ENCODE assay signal across 8 cellular contexts in the genomic region with DNA sequence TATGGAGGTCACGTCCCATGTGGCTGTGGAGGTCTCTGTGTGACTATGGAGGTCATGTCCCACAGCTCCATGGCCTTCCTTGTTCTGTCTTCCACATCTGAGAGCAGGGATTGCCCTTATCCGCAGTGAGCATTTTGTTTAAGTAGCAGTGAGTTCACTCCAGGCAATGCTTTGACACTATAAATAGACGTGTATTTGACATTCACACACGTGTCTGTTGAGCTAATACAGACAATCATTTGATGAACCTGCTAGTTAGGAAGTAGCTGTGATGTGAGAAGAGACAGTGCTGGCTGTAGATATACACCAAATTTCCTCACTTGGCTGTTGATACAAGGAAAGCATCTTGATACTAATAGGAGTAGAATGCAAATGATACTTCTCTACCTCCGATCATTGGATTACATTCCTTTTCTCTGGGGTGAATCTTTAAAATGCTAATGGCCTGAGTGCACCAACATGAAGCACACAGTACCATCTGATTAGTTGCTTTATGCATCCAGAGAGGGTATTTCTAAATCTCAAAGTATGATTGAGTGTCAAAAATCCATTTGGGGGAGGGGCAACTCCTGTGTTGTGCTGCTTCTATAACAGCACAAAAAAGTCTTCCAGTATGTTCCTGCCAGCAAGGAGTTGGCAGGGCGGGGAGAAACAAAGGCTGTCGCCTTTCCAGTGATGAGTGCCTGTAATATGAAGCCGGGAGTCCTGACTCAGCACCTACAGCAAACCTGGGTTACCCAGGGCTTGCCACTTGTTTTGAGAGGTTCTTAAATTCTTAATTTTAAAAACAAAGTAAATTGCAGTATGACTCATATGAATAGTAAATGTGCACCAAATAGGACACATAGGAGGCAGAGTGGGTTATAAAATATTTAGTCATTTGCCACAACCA. TPM values are rescaled to one million over a fixed set of nuclear protein-coding genes. Genes with fewer than 3 reads are reported as not detected.
DNase-seq lines count a peak whose midpoint lies in the region; ATAC-seq, FAIRE-seq and TF ChIP-seq lines count a peak whose summit lies in the region.

No MANE protein-coding gene starts in this region.

- no peak overlapping the region for H3K14ac ChIP-seq in H9 (ENCODE audit: insufficient read depth, low read length)

- H3K27me3 ChIP-seq in H9 (ENCODE audit: insufficient read depth, low read length) (no peaks in the 10 kb centered on the region), SK-N-SH (ENCODE audit: insufficient read depth) (no peaks in the 10 kb centered on the region), heart right ventricle (no peaks in the 10 kb centered on the region), small intestine (ENCODE audit: control insufficient read depth in 2 of 2, insufficient read depth in 2 of 2, low read length in 2 of 2) (no peaks in the 10 kb centered on the region)

- no peak overlapping the region for H3T11ph ChIP-seq in H9 (ENCODE audit: low read length)

- H3K36me3 ChIP-seq in SK-N-SH (replicated peaks in 1 of 2; ENCODE audit: control insufficient read depth in 1 of 2, insufficient read depth in 2 of 2, low read length in 1 of 2) (peaks cover 25 to 28% of the 10 kb centered on the region in 2 experiments), heart right ventricle (peaks cover 0 to 54% (median 0%) of the 10 kb centered on the region in 9 donors), small intestine (ENCODE audit: control insufficient read depth in 2 of 2, insufficient read depth in 2 of 2, low read length in 2 of 2) (peaks cover 2% of the 10 kb centered on the region in 2 donors)

- no peak overlapping the region for H3K23ac ChIP-seq in H9 (ENCODE audit: insufficient read length, low read depth, low read length)

- H2BK5ac ChIP-seq in H9 (ENCODE audit: insufficient read length, low read length) = no peak overlapping the region

- no peak overlapping the region for H4K8ac ChIP-seq in H9 (replicated peaks; ENCODE audit: insufficient read length, low read depth, low read length)

- H3K18ac ChIP-seq in H9 (ENCODE audit: insufficient read length, low read depth, low read length) = no peak overlapping the region

- WGBS in H9 (ENCODE audit: extremely low coverage, insufficient read length, low lambda C conversion rate) = no CpG with 5 or more reads among the region's 8 CpGs
- WGBS in SK-N-SH (ENCODE audit: low lambda C conversion rate) = 56% methylated on average over 8 of the region's 8 CpGs
- WGBS in heart right ventricle, 2 donors = 26 to 39% methylated on average over 8 of the region's 8 CpGs
- WGBS in small intestine, 3 donors = 37 to 48% (median 40%) methylated on average over 8 of the region's 8 CpGs

- no peak overlapping the region for H2BK15ac ChIP-seq in H9 (ENCODE audit: low read depth, low read length)

- peaks cover 7 to 14% of the 10 kb centered on the region in 2 experiments for H3K4me1 Mint-ChIP-seq in H9

- no peak for TF ChIP-seq RAD21 in SK-N-SH (IDR thresholded peaks at IDR 0.05; ENCODE audit: low read length)

- H3K27ac ChIP-seq in H9 (ENCODE audit: insufficient read length, low read depth, low read length) (peak overlapping the region; percentile 0), SK-N-SH (ENCODE audit: low read depth in 2 of 2, low read length in 1 of 2) (peak overlapping the region; percentile 36 to 58), heart right ventricle (peak overlapping the region; percentile 38 to 83 (median 73)), small intestine (ENCODE audit: low read depth in 1 of 2, low read length in 1 of 2) (no peak overlapping the region)

- peaks cover 23 to 38% (median 31%) of the 10 kb centered on the region in 3 experiments; a peak in 6 of 7 replicates for H3K36me3 Mint-ChIP-seq in H9 (ENCODE audit: insufficient read depth in 1 of 3, low read depth in 3 of 3)

- H3K27me3 Mint-ChIP-seq in H9 (ENCODE audit: low read depth) = no peaks in the 10 kb centered on the region

- no peak overlapping the region for H3K4ac ChIP-seq in H9 (ENCODE audit: low read depth, low read length)

- no peaks in the 10 kb centered on the region for H3K79me1 ChIP-seq in H9 (ENCODE audit: insufficient read depth, low read depth, low read length, poor library complexity, severe bottlenecking)

- H3F3A ChIP-seq in SK-N-SH (replicated peaks; ENCODE audit: insufficient read depth) = peaks cover 12% of the 10 kb centered on the region

- H4K20me1 ChIP-seq in H9 (ENCODE audit: control insufficient read depth, insufficient read depth, insufficient read length) (no peaks in the 10 kb centered on the region), SK-N-SH (ENCODE audit: insufficient read depth) (peaks cover 98% of the 10 kb centered on the region)

- intact Hi-C loops in heart right ventricle (cut with DNase I) = loop anchor here in 4 of 10 donors (2.0 to 10.0 kb wide), 3 partner anchors 62 to 272 kb away; a partner anchor contains a TSS

- H3K79me2 ChIP-seq in H9 (ENCODE audit: insufficient read depth, low read length) (peaks cover 63% of the 10 kb centered on the region), SK-N-SH (ENCODE audit: insufficient read depth) (peaks cover 100% of the 10 kb centered on the region)

- no peak overlapping the region; a peak in 1 of 7 replicates for H3K27ac Mint-ChIP-seq in H9

- POLR2A ChIA-PET in SK-N-SH (lab: Yijun Ruan, JAX) = no interaction called here

- no peaks in the 10 kb centered on the region for H3K23me2 ChIP-seq in H9 (ENCODE audit: insufficient read length, low read depth, low read length, poor library complexity, severe bottlenecking)

- no peak for TF ChIP-seq CTCF in H9 (conservative IDR thresholded peaks at IDR 0.05)
- TF ChIP-seq CTCF in SK-N-SH (IDR thresholded peaks at IDR 0.05) = no peak
- no peak for TF ChIP-seq CTCF in heart right ventricle (IDR thresholded peaks at IDR 0.05)

- no peak overlapping the region for H2AK5ac ChIP-seq in H9 (ENCODE audit: insufficient read length, low read length)

- no peak overlapping the region for H3K4me3 Mint-ChIP-seq in H9

- no peaks in the 10 kb centered on the region for H3K9me2 ChIP-seq in SK-N-SH

- CTCF ChIA-PET in SK-N-SH (lab: Yijun Ruan, JAX) = no interaction called here

- H3K9me3 ChIP-seq in H9 (ENCODE audit: control insufficient read depth, low read depth, low read length) (no peaks in the 10 kb centered on the region), SK-N-SH (no peaks in the 10 kb centered on the region), heart right ventricle (no peaks in the 10 kb centered on the region), small intestine (ENCODE audit: control insufficient read depth, low read depth) (no peaks in the 10 kb centered on the region)

- H3K4me1 ChIP-seq in H9 (ENCODE audit: insufficient read depth, low read length) (peaks cover 5% of the 10 kb centered on the region; the same call in 1 of the 2 replicates), SK-N-SH (ENCODE audit: control insufficient read depth in 1 of 2, insufficient read depth in 2 of 2, low read depth in 1 of 2, low read length in 1 of 2) (peaks cover 10 to 14% of the 10 kb centered on the region in 2 experiments), heart right ventricle (peaks cover 10 to 98% (median 66%) of the 10 kb centered on the region in 9 donors), small intestine (ENCODE audit: control insufficient read depth in 2 of 2, insufficient read depth in 1 of 2, low read depth in 1 of 2, low read length in 1 of 2) (peaks cover 2 to 5% of the 10 kb centered on the region in 2 donors)

- no peaks in the 10 kb centered on the region for H3K9me3 Mint-ChIP-seq in H9

- peak; percentile 79 for DNase-seq in A172 (ENCODE audit: low spot score)
- DNase-seq in H9 = peak; percentile 74
- DNase-seq in SK-N-SH = no peak
- DNase-seq in heart right ventricle = peak in 1 of 2 donors; percentile 51
- peak; percentile 42 for DNase-seq in small intestine
- no peak for DNase-seq in mucosa of gallbladder (ENCODE audit: low spot score)

- H3K4me2 ChIP-seq in H9 (ENCODE audit: insufficient read depth, insufficient read length, low read length) = peak overlapping the region; percentile 5
- peak overlapping the region; percentile 54 for H3K4me2 ChIP-seq in SK-N-SH

- no peak overlapping the region for H4K5ac ChIP-seq in H9 (ENCODE audit: insufficient read length, low read depth, low read length)

- H2BK20ac ChIP-seq in H9 (ENCODE audit: low read depth, low read length, poor library complexity, severe bottlenecking) = no peak overlapping the region

- H3K4me3 ChIP-seq in SK-N-SH (ENCODE audit: low read depth in 2 of 2, low read length in 1 of 2) (peak overlapping the region in 1 of 2 experiments; percentile 5; a peak in 1 of 4 replicates), heart right ventricle (no peak overlapping the region), small intestine (ENCODE audit: low read depth in 1 of 2, low read length in 2 of 2) (no peak overlapping the region)

- H2AFZ ChIP-seq in H9 (ENCODE audit: low read length) (no peak overlapping the region), SK-N-SH (ENCODE audit: low read depth) (no peak overlapping the region)

- no peak for TF ChIP-seq EP300 in SK-N-SH (IDR thresholded peaks at IDR 0.05; ENCODE audit: borderline replicate concordance in 1 of 2, low read depth in 1 of 2, low read length in 1 of 2)

- no peak overlapping the region for H3K56ac ChIP-seq in H9 (ENCODE audit: insufficient read length, low read depth, low read length)

- no peak for FAIRE-seq in small intestine (lab: Jason Lieb, UNC)

- no peak overlapping the region for H2BK12ac ChIP-seq in H9 (ENCODE audit: insufficient read length, low read depth, low read length)

- no peak overlapping the region for H2BK120ac ChIP-seq in H9 (ENCODE audit: low read depth, low read length, poor library complexity, severe bottlenecking)

- H4K91ac ChIP-seq in H9 (ENCODE audit: insufficient read length, low read depth, low read length) = no peak overlapping the region

- no peak overlapping the region for H3K9ac ChIP-seq in H9 (ENCODE audit: extremely low read depth, insufficient read length, low read length)
- H3K9ac ChIP-seq in SK-N-SH = 0 out of 2 replicates have a peak overlapping the region, but pooled peaks have one; percentile 8

- ATAC-seq in heart right ventricle (peak; percentile 75 to 91 (median 84)), HG02759 (IDR thresholded peaks at IDR 0.05; ENCODE audit: unreplicated experiment) (no peak), GM18520 (IDR thresholded peaks at IDR 0.05; ENCODE audit: unreplicated experiment) (no peak)

RNA-seq across cellular contexts. Expression of a gene that starts 7.0 kb away (rescaled TPM):
- 142 and 154 TPM in 2 replicates for total RNA-seq in A172 (2014; rRNA removed; shearing (Covaris generic))
- 94.7 and 97.9 TPM in 2 replicates for total RNA-seq in H9 (2021)
- 44.5 and 51.2 TPM in 2 replicates for polyA plus RNA-seq in SK-N-SH (2012; rRNA removed)
- 46.9 and 54.1 TPM in 2 replicates for polyA plus RNA-seq in SK-N-SH (2012; cell fraction: cytosol; rRNA removed)
- 98.2 and 109 TPM in 2 replicates for polyA plus RNA-seq in SK-N-SH (2012; cell fraction: nucleus; rRNA removed)
- 100 to 1,000 TPM in 9 of 10 donors, 10 to 100 TPM in 1; 84.7 to 141 (median 112) TPM for total RNA-seq in heart right ventricle
- polyA plus RNA-seq in heart right ventricle = 10 to 100 TPM; 35.8 to 46.1 TPM
- polyA plus RNA-seq in small intestine = 10 to 100 TPM; 30.2 to 32.7 (median 32.4) TPM
- total RNA-seq in mucosa of gallbladder = 55.4 TPM

RNA-seq across cellular contexts. Expression of a gene that starts 7.9 kb away (rescaled TPM):
- 215 and 265 TPM in 2 replicates for total RNA-seq in A172 (2014; rRNA removed; shearing (Covaris generic))
- 62.3 and 66.0 TPM in 2 replicates for total RNA-seq in H9 (2021)
- 69.8 and 105 TPM in 2 replicates for polyA plus RNA-seq in SK-N-SH (2012; rRNA removed)
- polyA plus RNA-seq in SK-N-SH (2012; cell fraction: cytosol; rRNA removed) = 75.7 and 77.2 TPM in 2 replicates
- 115 and 163 TPM in 2 replicates for polyA plus RNA-seq in SK-N-SH (2012; cell fraction: nucleus; rRNA removed)
- 10 to 100 TPM; 42.3 to 74.0 (median 47.3) TPM for total RNA-seq in heart right ventricle
- 10 to 100 TPM; 38.9 to 60.1 TPM for polyA plus RNA-seq in heart right ventricle
- polyA plus RNA-seq in small intestine = 10 to 100 TPM; 21.6 to 33.4 (median 26.6) TPM
- total RNA-seq in mucosa of gallbladder = 35.0 TPM

RNA-seq across cellular contexts. Expression of a gene that starts 58.0 kb away (rescaled TPM):
- not detected in 2 replicates for total RNA-seq in A172 (2014; rRNA removed; shearing (Covaris generic))
- total RNA-seq in H9 (2021) (not detected in 2 replicates), heart right ventricle (under 1 TPM in 1 of 10 donors, not detected in 9; 0.20 TPM), mucosa of gallbladder (not detected)
- polyA plus RNA-seq in SK-N-SH (2012; rRNA removed) (not detected in 2 replicates), heart right ventricle (under 1 TPM in 1 of 2 donors, not detected in 1; 0.03 TPM), small intestine (not detected)
- polyA plus RNA-seq in SK-N-SH (2012; cell fraction: cytosol; rRNA removed) = not detected in 2 replicates
- not detected in 2 replicates for polyA plus RNA-seq in SK-N-SH (2012; cell fraction: nucleus; rRNA removed)

Comparison
In these comparisons a context has a peak if more than half of its experiments do, and no peak if none do; other contexts are left out.
1. DNase-seq: peak in A172 (single experiment), H9 (single experiment) and small intestine (single experiment); none in SK-N-SH (single experiment) and mucosa of gallbladder (single experiment).
2. H3K27ac ChIP-seq: peak in H9 (single experiment), SK-N-SH (2 of 2) and heart right ventricle (10 of 10); none in small intestine (0 of 2).
3. ATAC-seq: peak in heart right ventricle (8 of 8); none in HG02759 (single experiment) and GM18520 (single experiment).